ENCODE assay signal across 6 cellular contexts in genomic region chr21:31358148-31358547, GRCh38. TPM values are rescaled to one million over a fixed set of nuclear protein-coding genes. Genes with fewer than 3 reads are reported as not detected.
"Had no signal": no experiment of that assay in that cellular context is flagged by ENCODE, and none has a peak within 500 bp of the region (broad histone marks: within the 10 kb centered on the region; RNA-seq: fewer than 3 reads in every experiment).

No MANE protein-coding gene starts in this region.

- ATAC-seq: K562 had no signal

- DNase-seq: GM23248, GOT3, H7, IMR-90 had no signal

RNA-seq across cellular contexts. Expression of gene TIAM1, which starts 14.1 kb away (rescaled TPM):
- total RNA-seq: HT-29 had no signal
